Comparison of ENCODE assay signal across 11 cellular contexts in genomic region chr20:53679597-53680309, GRCh38.
DNase-seq lines count a peak whose midpoint lies in the region; ATAC-seq and TF ChIP-seq lines count a peak whose summit lies in the region.
"Had no signal": no experiment of that assay in that cellular context is flagged by ENCODE, and none has a peak within 500 bp of the region (broad histone marks: within the 10 kb centered on the region; RNA-seq: fewer than 3 reads in every experiment).

No MANE protein-coding gene starts in this region.

- CTCF ChIA-PET in SK-N-SH (lab: Yijun Ruan, JAX) = interaction anchor here (1.1 to 2.0 kb wide), 2 partner anchors 8 to 15 kb away, joined by 3 to 4 read pairs; no protein-coding TSS in a partner anchor

- no peaks in the 10 kb centered on the region for H3K36me3 Mint-ChIP-seq in activated T-cell treated with anti-CD3 and anti-CD28 coated beads, Interleukin-2, amount 50 U/mL, for 72 hours (ENCODE audit: insufficient read depth in 2 of 2)
- H3K36me3 Mint-ChIP-seq in activated T-cell treated with anti-CD3 and anti-CD28 coated beads, Interleukin-2, amount 50 U/mL, for 4 hours (ENCODE audit: insufficient read depth) = no peaks in the 10 kb centered on the region

- no peaks in the 10 kb centered on the region for H3K36me3 ChIP-seq in SK-N-SH (replicated peaks in 1 of 2; ENCODE audit: control insufficient read depth in 1 of 2, insufficient read depth in 2 of 2, low read length in 1 of 2)
- no peaks in the 10 kb centered on the region for H3K36me3 ChIP-seq in hepatocyte (replicated peaks; ENCODE audit: insufficient read depth, low read depth)

- peaks cover 0 to 22% of the 10 kb centered on the region in 2 experiments; a peak in 3 of 4 replicates for H3K4me1 ChIP-seq in SK-N-SH (ENCODE audit: control insufficient read depth in 1 of 2, insufficient read depth in 2 of 2, low read depth in 1 of 2, low read length in 1 of 2)
- H3K4me1 ChIP-seq in hepatocyte (ENCODE audit: insufficient read depth) = peaks cover 43% of the 10 kb centered on the region

- TF ChIP-seq CTCF in SK-N-SH (IDR thresholded peaks at IDR 0.05) (no peak), hepatocyte (IDR thresholded peaks at IDR 0.05; ENCODE audit: poor library complexity) (no peak)

- H3K4me2 ChIP-seq in SK-N-SH (no peak overlapping the region), hepatocyte (peak overlapping the region; percentile 70)

- H3K4me1 Mint-ChIP-seq in activated T-cell treated with anti-CD3 and anti-CD28 coated beads, Interleukin-2, amount 50 U/mL, for 72 hours (ENCODE audit: low read depth) = peaks cover 47% of the 10 kb centered on the region
- H3K4me1 Mint-ChIP-seq in activated T-cell treated with anti-CD3 and anti-CD28 coated beads, Interleukin-2, amount 50 U/mL, for 4 hours (ENCODE audit: low read depth) = peaks cover 21% of the 10 kb centered on the region

- H3K79me2 ChIP-seq in SK-N-SH (ENCODE audit: insufficient read depth) (no peaks in the 10 kb centered on the region), hepatocyte (no peaks in the 10 kb centered on the region)

- no peaks in the 10 kb centered on the region for H3K27me3 Mint-ChIP-seq in activated T-cell treated with anti-CD3 and anti-CD28 coated beads, Interleukin-2, amount 50 U/mL, for 72 hours (ENCODE audit: low read depth)
- H3K27me3 Mint-ChIP-seq in activated T-cell treated with anti-CD3 and anti-CD28 coated beads, Interleukin-2, amount 50 U/mL, for 4 hours (ENCODE audit: low read depth) = no peaks in the 10 kb centered on the region

- TF ChIP-seq RAD21 in SK-N-SH (IDR thresholded peaks at IDR 0.05; ENCODE audit: low read length) = no peak

- no peak for TF ChIP-seq EP300 in SK-N-SH (IDR thresholded peaks at IDR 0.05; ENCODE audit: borderline replicate concordance in 1 of 2, low read depth in 1 of 2, low read length in 1 of 2)

- no peaks in the 10 kb centered on the region for H3K9me3 Mint-ChIP-seq in activated T-cell treated with anti-CD3 and anti-CD28 coated beads, Interleukin-2, amount 50 U/mL, for 72 hours
- H3K9me3 Mint-ChIP-seq in activated T-cell treated with anti-CD3 and anti-CD28 coated beads, Interleukin-2, amount 50 U/mL, for 4 hours = no peaks in the 10 kb centered on the region

- POLR2A ChIA-PET in SK-N-SH (lab: Yijun Ruan, JAX) = no interaction called here

- H3K4me3 Mint-ChIP-seq in activated T-cell treated with anti-CD3 and anti-CD28 coated beads, Interleukin-2, amount 50 U/mL, for 72 hours = peak overlapping the region; percentile 10 to 59
- H3K4me3 Mint-ChIP-seq in activated T-cell treated with anti-CD3 and anti-CD28 coated beads, Interleukin-2, amount 50 U/mL, for 4 hours = no peak overlapping the region

- H3K9ac ChIP-seq in SK-N-SH = no peak overlapping the region

- H3K4me3 ChIP-seq in SK-N-SH (ENCODE audit: low read depth in 2 of 2, low read length in 1 of 2) (no peak overlapping the region), hepatocyte (no peak overlapping the region)

- H3K9me2 ChIP-seq in SK-N-SH (no peaks in the 10 kb centered on the region), hepatocyte (replicated peaks; ENCODE audit: insufficient read depth) (no peaks in the 10 kb centered on the region)

- H3K27ac ChIP-seq in SK-N-SH (ENCODE audit: low read depth in 2 of 2, low read length in 1 of 2) = no peak overlapping the region
- H3K27ac ChIP-seq in hepatocyte = peak overlapping the region; percentile 84

- H2AFZ ChIP-seq in SK-N-SH (ENCODE audit: low read depth) (peak overlapping the region; percentile 71; the same call in 1 of the 2 replicates), hepatocyte (peak overlapping the region; percentile 66)

- H3K9me3 ChIP-seq in SK-N-SH (no peaks in the 10 kb centered on the region), hepatocyte (ENCODE audit: low read depth) (no peaks in the 10 kb centered on the region)

- ATAC-seq in activated T-cell treated with anti-CD3 and anti-CD28 coated beads, Interleukin-2, amount 50 U/mL, for 72 hours (replicated peaks in 1 of 2) = no peak
- ATAC-seq in activated T-cell treated with anti-CD3 and anti-CD28 coated beads, Interleukin-2, amount 50 U/mL, for 4 hours = no peak
- ATAC-seq: left colon had no signal

- no peaks in the 10 kb centered on the region for H3K27me3 ChIP-seq in SK-N-SH (ENCODE audit: insufficient read depth)
- no peaks in the 10 kb centered on the region for H3K27me3 ChIP-seq in hepatocyte

- no peaks in the 10 kb centered on the region for H3F3A ChIP-seq in SK-N-SH (replicated peaks; ENCODE audit: insufficient read depth)

- H4K20me1 ChIP-seq in SK-N-SH (ENCODE audit: insufficient read depth) = no peaks in the 10 kb centered on the region
- no peaks in the 10 kb centered on the region for H4K20me1 ChIP-seq in hepatocyte (ENCODE audit: insufficient read depth, poor library complexity, severe bottlenecking)

- DNase-seq in activated T-cell treated with anti-CD3 and anti-CD28 coated beads, Interleukin-2, amount 50 U/mL, for 72 hours = no peak
- DNase-seq in activated T-cell treated with anti-CD3 and anti-CD28 coated beads, Interleukin-2, amount 50 U/mL, for 4 hours = no peak
- DNase-seq in SK-N-SH = no peak
- no peak for DNase-seq in hepatocyte (ENCODE audit: low spot score)
- peak; percentile 69 for DNase-seq in superior temporal gyrus (ENCODE audit: extremely low spot score)
- no peak for DNase-seq in stimulated activated CD4-positive, alpha-beta T cell treated with anti-CD3 and anti-CD28 coated beads, Interleukin-1b, Interleukin-23, amount 100 ng/mL, for 48 hours
- DNase-seq in NK-92 (lab: John Stamatoyannopoulos, UW; ENCODE audit: unreplicated experiment) = no peak
- DNase-seq in NCI-H1694 (lab: John Stamatoyannopoulos, UW) = no peak
- DNase-seq: erythroblast; left colon; NK-92 treated with Interleukin-12 subunit alpha and Interleukin-12 subunit beta, amount 100 ng/mL, for 24 hours had no signal

- 74% methylated on average over 7 of the region's 7 CpGs for WGBS in SK-N-SH (ENCODE audit: low lambda C conversion rate)
- 36% methylated on average over 7 of the region's 7 CpGs for WGBS in hepatocyte (ENCODE audit: low lambda C conversion rate, missing lambda C conversion rate)

- H3K27ac Mint-ChIP-seq in activated T-cell treated with anti-CD3 and anti-CD28 coated beads, Interleukin-2, amount 50 U/mL, for 72 hours = peak overlapping the region; percentile 3

TF ChIP-seq in SK-N-SH, 30 proteins besides CTCF, POLR2A, EP300 and RAD21:
- TF ChIP-seq CHD2 (IDR thresholded peaks at IDR 0.05; ENCODE audit: low read length, partially characterized antibody) (no peak), RFX5 (IDR thresholded peaks at IDR 0.05; ENCODE audit: low read length) (no peak), NRF1 (IDR thresholded peaks at IDR 0.05; ENCODE audit: low read depth, low read length) (no peak), TCF12 (IDR thresholded peaks at IDR 0.05) (no peak), JUND (IDR thresholded peaks at IDR 0.05) (no peak), USF2 (IDR thresholded peaks at IDR 0.05; ENCODE audit: borderline replicate concordance, low read depth, low read length) (no peak), SIN3A (IDR thresholded peaks at IDR 0.05; ENCODE audit: borderline replicate concordance, low read depth, low read length) (no peak), PBX3 (IDR thresholded peaks at IDR 0.05) (no peak), FOSL2 (IDR thresholded peaks at IDR 0.05; ENCODE audit: borderline replicate concordance, low read depth) (no peak), POLR2AphosphoS5 (IDR thresholded peaks at IDR 0.05; ENCODE audit: low read depth, low read length) (no peak), USF1 (IDR thresholded peaks at IDR 0.05; ENCODE audit: borderline replicate concordance, low read depth) (no peak), GATA2 (CRISPR knock-in tag; IDR thresholded peaks at IDR 0.05) (no peak), SMC3 (IDR thresholded peaks at IDR 0.05; ENCODE audit: low read depth, low read length) (no peak), TEAD4 (IDR thresholded peaks at IDR 0.05; ENCODE audit: borderline replicate concordance, insufficient read depth) (no peak), ELF1 (IDR thresholded peaks at IDR 0.05) (no peak), MAX (IDR thresholded peaks at IDR 0.05; ENCODE audit: low read depth) (no peak), MXI1 (IDR thresholded peaks at IDR 0.05; ENCODE audit: low read depth, low read length) (no peak)
